9 cellular contexts compared by ENCODE assay signal in genomic region chr11:72740562-72741428, GRCh38. TPM values are rescaled to one million over a fixed set of nuclear protein-coding genes. Genes with fewer than 3 reads are reported as not detected.
DNase-seq lines count a peak whose midpoint lies in the region; ATAC-seq and TF ChIP-seq lines count a peak whose summit lies in the region.
"Had no signal": no experiment of that assay in that cellular context is flagged by ENCODE, and none has a peak within 500 bp of the region (broad histone marks: within the 10 kb centered on the region; RNA-seq: fewer than 3 reads in every experiment).

No MANE protein-coding gene starts in this region.

- H3K27ac ChIP-seq in H9 (ENCODE audit: insufficient read length, low read depth, low read length) (peak overlapping the region; percentile 7), RWPE2 (ENCODE audit: poor library complexity, severe bottlenecking) (peak overlapping the region; percentile 66), skin epidermis (peak overlapping the region in 17 of 21 experiments; percentile 9 to 85 (median 61))

- H2BK15ac ChIP-seq in H9 (ENCODE audit: low read depth, low read length), result peak overlapping the region; percentile 70; the same call in 1 of the 2 replicates

- H3K23ac ChIP-seq in H9 (ENCODE audit: insufficient read length, low read depth, low read length), result no peak overlapping the region

- H3K4me3 Mint-ChIP-seq in H9, result peak overlapping the region in 1 of 2 experiments; percentile 55; a peak in 2 of 5 replicates
- H3K4me3 Mint-ChIP-seq in glutamatergic neuron (ENCODE audit: unreplicated experiment), result peak overlapping the region; percentile 11

- H3K9ac ChIP-seq in H9 (ENCODE audit: extremely low read depth, insufficient read length, low read length), result no peak overlapping the region

- peak overlapping the region; percentile 4 for H3K18ac ChIP-seq in H9 (ENCODE audit: insufficient read length, low read depth, low read length)

- H2BK12ac ChIP-seq in H9 (ENCODE audit: insufficient read length, low read depth, low read length), result no peak overlapping the region

- H4K8ac ChIP-seq in H9 (replicated peaks; ENCODE audit: insufficient read length, low read depth, low read length), result no peak overlapping the region

- H3K4me1 ChIP-seq in H9 (ENCODE audit: insufficient read depth, low read length) (peaks cover 17% of the 10 kb centered on the region), RWPE2 (ENCODE audit: insufficient read depth, poor library complexity, severe bottlenecking) (peaks cover 66% of the 10 kb centered on the region)

- H4K20me1 ChIP-seq in H9 (ENCODE audit: control insufficient read depth, insufficient read depth, insufficient read length), result no peaks in the 10 kb centered on the region

- H3K4ac ChIP-seq in H9 (ENCODE audit: low read depth, low read length), result peak overlapping the region; percentile 5; the same call in 1 of the 2 replicates

- H2BK5ac ChIP-seq in H9 (ENCODE audit: insufficient read length, low read length), result no peak overlapping the region

- no CpG with 5 or more reads among the region's 10 CpGs for WGBS in H9 (ENCODE audit: extremely low coverage, insufficient read length, low lambda C conversion rate)

- H3K27me3 ChIP-seq in H9 (ENCODE audit: insufficient read depth, low read length), result no peaks in the 10 kb centered on the region
- H3K27me3 ChIP-seq in RWPE2 (ENCODE audit: insufficient read depth, poor library complexity, severe bottlenecking), result no peaks in the 10 kb centered on the region

- no peak overlapping the region for H2AK5ac ChIP-seq in H9 (ENCODE audit: insufficient read length, low read length)

- no peak overlapping the region for H2AFZ ChIP-seq in H9 (ENCODE audit: low read length)

- H3K56ac ChIP-seq in H9 (ENCODE audit: insufficient read length, low read depth, low read length), result no peak overlapping the region

- peak overlapping the region; percentile 5; the same call in 1 of the 2 replicates for H3K14ac ChIP-seq in H9 (ENCODE audit: insufficient read depth, low read length)

- H3K27ac Mint-ChIP-seq in H9 (peak overlapping the region; percentile 96 to 98 (median 98)), glutamatergic neuron (ENCODE audit: unreplicated experiment) (no peak overlapping the region)

- peaks cover 15% of the 10 kb centered on the region; the same call in 1 of the 2 replicates for H3K79me2 ChIP-seq in H9 (ENCODE audit: insufficient read depth, low read length)

- ATAC-seq in RWPE2 (ENCODE audit: low read depth) (peak; percentile 13; the same call in 2 of the 3 replicates), HG02759 (IDR thresholded peaks at IDR 0.05; ENCODE audit: unreplicated experiment) (no peak)

- DNase-seq in H9 (no peak), RWPE2 (ENCODE audit: low spot score) (no peak), glutamatergic neuron (no peak), NK-92 (lab: John Stamatoyannopoulos, UW; ENCODE audit: unreplicated experiment) (no peak), UCSD-AML1 (lab: John Stamatoyannopoulos, UW; ENCODE audit: unreplicated experiment) (no peak)
- DNase-seq: activated effector memory CD4-positive, alpha-beta T cell treated with Interleukin-2 at 50 U/mL for 16 hours; effector memory CD4-positive, alpha-beta T cell had no signal

- H2BK120ac ChIP-seq in H9 (ENCODE audit: low read depth, low read length, poor library complexity, severe bottlenecking), result no peak overlapping the region

- no peak overlapping the region for H4K5ac ChIP-seq in H9 (ENCODE audit: insufficient read length, low read depth, low read length)

- H4K91ac ChIP-seq in H9 (ENCODE audit: insufficient read length, low read depth, low read length), result no peak overlapping the region

- TF ChIP-seq CTCF in H9 (conservative IDR thresholded peaks at IDR 0.05), result no peak
- no peak for TF ChIP-seq CTCF in RWPE2 (IDR thresholded peaks at IDR 0.05; ENCODE audit: poor library complexity, severe bottlenecking)
- no peak for TF ChIP-seq CTCF in glutamatergic neuron (IDR thresholded peaks at IDR 0.05; ENCODE audit: partially characterized antibody, unreplicated experiment)

- H3K4me3 ChIP-seq in RWPE2 (ENCODE audit: severe bottlenecking) (no peak overlapping the region), skin epidermis (no peak overlapping the region)

- no peaks in the 10 kb centered on the region for H3K23me2 ChIP-seq in H9 (ENCODE audit: insufficient read length, low read depth, low read length, poor library complexity, severe bottlenecking)

- H3K9me3 Mint-ChIP-seq in H9 (no peaks in the 10 kb centered on the region), glutamatergic neuron (ENCODE audit: unreplicated experiment) (peaks cover 11% of the 10 kb centered on the region)

- H3K79me1 ChIP-seq in H9 (ENCODE audit: insufficient read depth, low read depth, low read length, poor library complexity, severe bottlenecking), result no peaks in the 10 kb centered on the region

- peaks cover 0 to 7% (median 5%) of the 10 kb centered on the region in 3 experiments; a peak in 3 of 7 replicates for H3K36me3 Mint-ChIP-seq in H9 (ENCODE audit: insufficient read depth in 1 of 3, low read depth in 3 of 3)
- peaks cover 5% of the 10 kb centered on the region for H3K36me3 Mint-ChIP-seq in glutamatergic neuron (ENCODE audit: unreplicated experiment)

- no peak overlapping the region for H2BK20ac ChIP-seq in H9 (ENCODE audit: low read depth, low read length, poor library complexity, severe bottlenecking)

- H3K36me3 ChIP-seq in RWPE2 (ENCODE audit: low read depth), result no peaks in the 10 kb centered on the region

- H3K27me3 Mint-ChIP-seq in H9 (ENCODE audit: low read depth) (no peaks in the 10 kb centered on the region), glutamatergic neuron (ENCODE audit: unreplicated experiment) (peaks cover 15% of the 10 kb centered on the region)

- no peak overlapping the region for H3K4me2 ChIP-seq in H9 (ENCODE audit: insufficient read depth, insufficient read length, low read length)

- H3K4me1 Mint-ChIP-seq in H9 (peaks cover 56 to 57% of the 10 kb centered on the region in 2 experiments), glutamatergic neuron (ENCODE audit: low read depth, unreplicated experiment) (peaks cover 33% of the 10 kb centered on the region)

- no peak overlapping the region for H3T11ph ChIP-seq in H9 (ENCODE audit: low read length)

- H3K9me3 ChIP-seq in H9 (ENCODE audit: control insufficient read depth, low read depth, low read length) (no peaks in the 10 kb centered on the region), RWPE2 (ENCODE audit: severe bottlenecking) (no peaks in the 10 kb centered on the region)

RNA-seq across cellular contexts. Expression of gene ARAP1, which starts 11.4 kb away (rescaled TPM):
- total RNA-seq in H9 (2021) (59.4 and 63.0 TPM in 2 replicates), glutamatergic neuron (ENCODE audit: unreplicated experiment) (20.5 TPM)

RNA-seq across cellular contexts. Expression of gene STARD10, which starts 53.1 kb away (rescaled TPM):
- 24.4 and 24.7 TPM in 2 replicates for total RNA-seq in H9 (2021)
- total RNA-seq in glutamatergic neuron (ENCODE audit: unreplicated experiment), result 13.5 TPM

Comparison
In these comparisons a context has a peak if more than half of its experiments do, and no peak if none do; other contexts are left out.
1. H3K27ac ChIP-seq: peak in every context shown above with its lines; median percentile 66 in RWPE2; 61 in skin epidermis; 7 in H9.